Comparison of ENCODE assay signal across 12 cellular contexts in genomic region chr11:123517559-123518364, GRCh38.
A peak's percentile ranks its signal among the peaks of the same experiment; 100 is the strongest.
DNase-seq lines count a peak whose midpoint lies in the region; ATAC-seq, FAIRE-seq and TF ChIP-seq lines count a peak whose summit lies in the region.
"Had no signal": no experiment of that assay in that cellular context is flagged by ENCODE, and none has a peak within 500 bp of the region (broad histone marks: within the 10 kb centered on the region; RNA-seq: fewer than 3 reads in every experiment).

No MANE protein-coding gene starts in this region.

- H2BK5ac ChIP-seq in IMR-90 (ENCODE audit: low read depth, low read length, poor library complexity, severe bottlenecking) = no peak overlapping the region

- no peak for TF ChIP-seq RAD21 in IMR-90 (IDR thresholded peaks at IDR 0.05; ENCODE audit: low read length)

- H2AK5ac ChIP-seq in IMR-90 (ENCODE audit: low read depth, low read length) = no peak overlapping the region

- H3K18ac ChIP-seq in IMR-90 (ENCODE audit: low read depth, low read length) = no peak overlapping the region

- no peaks in the 10 kb centered on the region for H3K27me3 Mint-ChIP-seq in immature natural killer cell (ENCODE audit: low read depth in 3 of 3)
- H3K27me3 Mint-ChIP-seq in CD4-positive, alpha-beta T cell = no peaks in the 10 kb centered on the region
- H3K27me3 Mint-ChIP-seq: activated CD4-positive, alpha-beta T cell treated with anti-CD3 and anti-CD28 coated beads, Interleukin-2, amount 10 ng/mL, durations not matched to agents 7 days and 5 days had no signal

- H4K8ac ChIP-seq in IMR-90 (ENCODE audit: low read depth in 2 of 2, low read length in 2 of 2) = no peak overlapping the region

- peaks cover 0 to 25% of the 10 kb centered on the region in 2 experiments; a peak in 3 of 4 replicates for H3K79me1 ChIP-seq in IMR-90 (ENCODE audit: low read depth in 1 of 2, low read length in 2 of 2)

- H2AK9ac ChIP-seq in IMR-90 (replicated peaks; ENCODE audit: low read depth, low read length, poor library complexity) = no peak overlapping the region

- no peak overlapping the region for H3K4me3 ChIP-seq in IMR-90 (ENCODE audit: insufficient read depth, low read depth, low read length)

- TF ChIP-seq CTCF in IMR-90 (conservative IDR thresholded peaks at IDR 0.05; ENCODE audit: low read depth, low read length) = no peak
- no peak for TF ChIP-seq CTCF in CD4-positive, alpha-beta T cell (IDR thresholded peaks at IDR 0.05)

- no peak overlapping the region; the same call in 1 of the 2 replicates for H3K23ac ChIP-seq in IMR-90 (ENCODE audit: low read depth, low read length)

- no peak overlapping the region for H4K91ac ChIP-seq in IMR-90 (ENCODE audit: insufficient read depth, low read depth, low read length)

- DNase-seq in GM12891 (ENCODE audit: insufficient read length, low spot score) (no peak), IMR-90 (no peak), immature natural killer cell (peak in 1 of 3 donors; percentile 17), NCI-H774 (lab: John Stamatoyannopoulos, UW) (no peak), H4 (ENCODE audit: low spot score) (no peak)
- DNase-seq in CD4-positive, alpha-beta T cell = no peak
- DNase-seq in stimulated activated CD8-positive, alpha-beta memory T cell treated with anti-CD3 and anti-CD28 coated beads, Interleukin-4, amount 100 ng/mL, for 48 hours = no peak
- DNase-seq: activated CD4-positive, alpha-beta T cell treated with anti-CD3 and anti-CD28 coated beads, Interleukin-2, amount 10 ng/mL, durations not matched to agents 7 days and 5 days; natural killer cell; NCI-H2029; SHP77 had no signal

- no peaks in the 10 kb centered on the region for H3K9me3 ChIP-seq in IMR-90 (ENCODE audit: control insufficient read depth, insufficient read depth, low read length)
- H3K9me3 ChIP-seq in CD4-positive, alpha-beta T cell (ENCODE audit: control insufficient read depth, low read length) = peaks cover 3% of the 10 kb centered on the region

- no peak overlapping the region for H2BK20ac ChIP-seq in IMR-90 (ENCODE audit: low read depth, low read length)

- no peak overlapping the region for H3K27ac ChIP-seq in IMR-90 (ENCODE audit: insufficient read depth, low read length)
- no peak overlapping the region for H3K27ac ChIP-seq in CD4-positive, alpha-beta T cell (ENCODE audit: low read depth, low read length)

- peaks cover 6% of the 10 kb centered on the region; the same call in 1 of the 2 replicates for H3K9me1 ChIP-seq in IMR-90 (ENCODE audit: insufficient read depth, low read length)

- peaks cover 18 to 21% of the 10 kb centered on the region in 2 donors for H3K4me1 Mint-ChIP-seq in immature natural killer cell
- H3K4me1 Mint-ChIP-seq in CD4-positive, alpha-beta T cell (ENCODE audit: low read depth) = peaks cover 13% of the 10 kb centered on the region

- H3K4me2 ChIP-seq in IMR-90 (ENCODE audit: low read depth, low read length) = no peak overlapping the region

- H3K9me3 Mint-ChIP-seq in immature natural killer cell = peaks cover 0 to 4% (median 0%) of the 10 kb centered on the region in 6 donors
- no peaks in the 10 kb centered on the region for H3K9me3 Mint-ChIP-seq in CD4-positive, alpha-beta T cell

- no peak overlapping the region for H2BK120ac ChIP-seq in IMR-90 (ENCODE audit: low read depth, low read length)

- TF ChIP-seq POLR2A in GM12891 (IDR thresholded peaks at IDR 0.05; ENCODE audit: low read depth, low read length) = no peak
- no peak for TF ChIP-seq POLR2A in IMR-90 (IDR thresholded peaks at IDR 0.05; ENCODE audit: low read depth, low read length)

- intact Hi-C loops in IMR-90 (cut with micrococcal nuclease) = no loop called here
- intact Hi-C loops in CD4-positive, alpha-beta T cell (cut with DNase I, micrococcal nuclease) = no loop called here

- H2AFZ ChIP-seq in IMR-90 (replicated peaks; ENCODE audit: low read length, poor library complexity) = no peak overlapping the region

- no peaks in the 10 kb centered on the region for H3K27me3 ChIP-seq in IMR-90 (ENCODE audit: control insufficient read depth, insufficient read depth, low read length)
- no peaks in the 10 kb centered on the region for H3K27me3 ChIP-seq in CD4-positive, alpha-beta T cell (ENCODE audit: control insufficient read depth, insufficient read depth, low read length)

- no peak overlapping the region for H4K5ac ChIP-seq in IMR-90 (ENCODE audit: low read depth, low read length)

- H2BK15ac ChIP-seq in IMR-90 (ENCODE audit: low read depth, low read length) = no peak overlapping the region

- peak; percentile 94 for FAIRE-seq in GM12891 (lab: Jason Lieb, UNC)

- peak overlapping the region in 1 of 6 donors; percentile 1 for H3K27ac Mint-ChIP-seq in immature natural killer cell
- no peak overlapping the region for H3K27ac Mint-ChIP-seq in CD4-positive, alpha-beta T cell
- H3K27ac Mint-ChIP-seq: activated CD4-positive, alpha-beta T cell treated with anti-CD3 and anti-CD28 coated beads, Interleukin-2, amount 10 ng/mL, durations not matched to agents 7 days and 5 days had no signal

- peaks cover 8% of the 10 kb centered on the region for H3K4me1 ChIP-seq in IMR-90 (ENCODE audit: control insufficient read depth, insufficient read depth, low read length)

- BruUV-seq in IMR-90 (replicated peaks; lab: Mats Ljungman, UMichigan) = no TSS peak

- no peak overlapping the region for H3K4ac ChIP-seq in IMR-90 (ENCODE audit: low read depth, low read length)

- no peaks in the 10 kb centered on the region for H3K36me3 Mint-ChIP-seq in immature natural killer cell
- no peaks in the 10 kb centered on the region for H3K36me3 Mint-ChIP-seq in CD4-positive, alpha-beta T cell (ENCODE audit: low read depth)
- H3K36me3 Mint-ChIP-seq: natural killer cell had no signal

- POLR2A ChIA-PET in IMR-90 (lab: Charles Lee; ENCODE audit: unreplicated experiment) = no interaction called here
- POLR2A ChIA-PET in CD4-positive, alpha-beta T cell (lab: Charles Lee) = no interaction called here

- H4K20me1 ChIP-seq in IMR-90 (ENCODE audit: insufficient read depth, low read length) = peaks cover 4% of the 10 kb centered on the region

- 75% methylated on average over 4 of the region's 17 CpGs; no CpG with 5 or more reads in 1 of the 2 experiments for WGBS in IMR-90 (ENCODE audit: extremely low coverage in 2 of 2, insufficient read length in 1 of 2), 2 experiments

- peak; percentile 62 for ATAC-seq in GM21447 (IDR thresholded peaks at IDR 0.05; ENCODE audit: unreplicated experiment)
- ATAC-seq in IMR-90 (ENCODE audit: low read depth) = no peak
- no peak for ATAC-seq in CD4-positive, alpha-beta T cell (ENCODE audit: poor library complexity)

- H3K9ac ChIP-seq in IMR-90 (ENCODE audit: low read depth, low read length) = no peak overlapping the region

- peak overlapping the region; percentile 21; the same call in 1 of the 2 replicates for H3K14ac ChIP-seq in IMR-90 (replicated peaks; ENCODE audit: low read depth, low read length)

- no peaks in the 10 kb centered on the region for H3K36me3 ChIP-seq in IMR-90 (ENCODE audit: control insufficient read depth, insufficient read depth, low read length)

- CTCF ChIA-PET in IMR-90 (lab: Yijun Ruan, JAX) = no interaction called here
- CTCF ChIA-PET in CD4-positive, alpha-beta T cell (lab: Charles Lee) = interaction anchor here (0.6 kb wide), 1 partner anchor 40 kb away, joined by 3 read pairs; no protein-coding TSS in a partner anchor

- H3K56ac ChIP-seq in IMR-90 (ENCODE audit: extremely low read depth, insufficient read depth, low read length) = no peak overlapping the region

- in situ Hi-C loops in IMR-90 (cut with MboI; ENCODE audit: low sequenced_read_pairs) = loop anchor here (5.0 kb wide), 1 partner anchor 190 kb away; no protein-coding TSS in a partner anchor

- peak overlapping the region in 4 of 5 donors; percentile 2 to 68 (median 35) for H3K4me3 Mint-ChIP-seq in immature natural killer cell
- no peak overlapping the region for H3K4me3 Mint-ChIP-seq in CD4-positive, alpha-beta T cell
- H3K4me3 Mint-ChIP-seq: activated CD4-positive, alpha-beta T cell treated with anti-CD3 and anti-CD28 coated beads, Interleukin-2, amount 10 ng/mL, durations not matched to agents 7 days and 5 days; natural killer cell had no signal

- dilution Hi-C loops in IMR-90 (cut with HindIII; ENCODE audit: low sequenced_read_pairs, unreplicated experiment) = no loop called here

TF ChIP-seq in GM12891, 5 proteins besides CTCF, POLR2A, EP300 and RAD21:
- TF ChIP-seq SPI1 (IDR thresholded peaks at IDR 0.05; ENCODE audit: low read depth, low read length) (no peak), PAX5 (IDR thresholded peaks at IDR 0.05; ENCODE audit: insufficient read depth, low read length, severe bottlenecking) (no peak), POU2F2 (IDR thresholded peaks at IDR 0.05; ENCODE audit: low read depth, low read length) (0 out of 2 replicates have a peak, but pooled peaks have one; percentile 6)

TF ChIP-seq in IMR-90, 13 proteins besides CTCF, POLR2A, EP300 and RAD21 (continues in another document):
- no peak for TF ChIP-seq RFX5 (IDR thresholded peaks at IDR 0.05; ENCODE audit: low read depth, low read length)
- no peak for TF ChIP-seq RCOR1 (IDR thresholded peaks at IDR 0.05; ENCODE audit: insufficient replicate concordance, low read length)
- no peak for TF ChIP-seq SMC3 (IDR thresholded peaks at IDR 0.05; ENCODE audit: low read depth, low read length)
- no peak for TF ChIP-seq NFE2L2 (IDR thresholded peaks at IDR 0.05; ENCODE audit: low read depth, low read length)
- TF ChIP-seq CEBPB (IDR thresholded peaks at IDR 0.05; ENCODE audit: low read depth, low read length) = no peak
- no peak for TF ChIP-seq ELK1 (IDR thresholded peaks at IDR 0.05; ENCODE audit: borderline replicate concordance, low read depth, low read length)
- no peak for TF ChIP-seq FOS (IDR thresholded peaks at IDR 0.05; ENCODE audit: low read depth, low read length)
- TF ChIP-seq BHLHE40 (IDR thresholded peaks at IDR 0.05; ENCODE audit: low read depth, low read length) = no peak
- TF ChIP-seq MXI1 (IDR thresholded peaks at IDR 0.05; ENCODE audit: borderline replicate concordance, low read depth, low read length) = no peak
- TF ChIP-seq CHD1 (IDR thresholded peaks at IDR 0.05; ENCODE audit: low read depth, low read length) = no peak
- no peak for TF ChIP-seq MAZ (IDR thresholded peaks at IDR 0.05; ENCODE audit: borderline replicate concordance, low read depth, low read length)
- TF ChIP-seq MAFK (IDR thresholded peaks at IDR 0.05; ENCODE audit: low read depth, low read length) = no peak
